Comparison of ENCODE assay signal across 8 cellular contexts in the genomic region with DNA sequence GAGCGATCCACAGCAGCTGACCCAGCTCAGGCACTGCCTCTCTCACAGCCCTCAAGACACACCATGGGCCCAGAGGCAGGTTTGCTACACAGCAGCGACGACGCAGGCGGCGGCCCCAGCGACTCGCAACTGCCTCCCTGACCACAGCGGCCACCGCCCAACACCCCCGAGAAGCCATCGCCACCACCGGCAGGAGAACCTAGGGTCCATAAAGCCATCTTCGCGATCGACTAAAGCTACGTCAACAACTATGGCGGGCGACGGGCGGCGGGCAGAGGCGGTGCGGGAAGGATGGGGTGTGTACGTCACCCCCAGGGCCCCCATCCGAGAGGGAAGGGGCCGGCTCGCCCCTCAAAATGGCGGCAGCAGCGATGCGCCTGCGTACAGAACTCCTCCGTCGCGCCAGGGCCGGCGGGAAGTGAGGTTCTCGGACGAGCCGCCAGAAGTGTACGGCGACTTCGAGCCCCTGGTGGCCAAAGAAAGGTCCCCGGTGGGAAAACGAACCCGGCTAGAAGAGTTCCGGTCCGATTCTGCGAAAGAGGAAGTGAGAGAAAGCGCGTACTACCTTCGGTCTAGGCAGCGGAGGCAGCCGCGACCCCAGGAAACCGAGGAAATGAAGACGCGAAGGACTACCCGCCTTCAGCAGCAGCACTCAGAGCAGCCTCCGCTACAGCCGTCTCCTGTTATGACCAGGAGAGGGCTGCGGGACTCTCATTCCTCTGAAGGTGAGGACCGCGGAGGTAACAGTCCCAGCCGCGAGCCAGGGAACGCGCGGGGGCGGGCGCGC. TPM values are rescaled to one million over a fixed set of nuclear protein-coding genes. Genes with fewer than 3 reads are reported as not detected.
DNase-seq lines count a peak whose midpoint lies in the region; TF ChIP-seq lines count a peak whose summit lies in the region.

A gene with protein sequence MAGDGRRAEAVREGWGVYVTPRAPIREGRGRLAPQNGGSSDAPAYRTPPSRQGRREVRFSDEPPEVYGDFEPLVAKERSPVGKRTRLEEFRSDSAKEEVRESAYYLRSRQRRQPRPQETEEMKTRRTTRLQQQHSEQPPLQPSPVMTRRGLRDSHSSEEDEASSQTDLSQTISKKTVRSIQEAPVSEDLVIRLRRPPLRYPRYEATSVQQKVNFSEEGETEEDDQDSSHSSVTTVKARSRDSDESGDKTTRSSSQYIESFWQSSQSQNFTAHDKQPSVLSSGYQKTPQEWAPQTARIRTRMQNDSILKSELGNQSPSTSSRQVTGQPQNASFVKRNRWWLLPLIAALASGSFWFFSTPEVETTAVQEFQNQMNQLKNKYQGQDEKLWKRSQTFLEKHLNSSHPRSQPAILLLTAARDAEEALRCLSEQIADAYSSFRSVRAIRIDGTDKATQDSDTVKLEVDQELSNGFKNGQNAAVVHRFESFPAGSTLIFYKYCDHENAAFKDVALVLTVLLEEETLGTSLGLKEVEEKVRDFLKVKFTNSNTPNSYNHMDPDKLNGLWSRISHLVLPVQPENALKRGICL (plus strand): TSS at position 33 of the 787 bp plus-strand sequence. CDS start 218 bp downstream, at position 251.

- peak within 1 kb of the TSS; percentile 53 for H4K8ac ChIP-seq in neuronal stem cell (ENCODE audit: low read depth, low read length)

- peak within 1 kb of the TSS; percentile 98 for H3K14ac ChIP-seq in neuronal stem cell (ENCODE audit: low read length)

- H3K4me3 ChIP-seq in GM06990 (replicated peaks; ENCODE audit: low read depth, low read length) (peak within 1 kb of the TSS; percentile 93), HFF-Myc (replicated peaks; ENCODE audit: low read depth, low read length) (peak within 1 kb of the TSS; percentile 77), neuronal stem cell (ENCODE audit: low read length in 2 of 2) (peak within 1 kb of the TSS; percentile 54 to 94)

- H3K27ac ChIP-seq in neuronal stem cell (replicated peaks; ENCODE audit: low read length) = peak within 1 kb of the TSS; percentile 99

- H3K79me1 ChIP-seq in neuronal stem cell (ENCODE audit: low read depth, low read length) = no peaks in the 10 kb centered on the region

- H3K4me1 ChIP-seq in neuronal stem cell (ENCODE audit: control insufficient read depth in 2 of 2, insufficient read depth in 1 of 2, low read depth in 1 of 2, low read length in 2 of 2) = peaks cover 3 to 7% of the 10 kb centered on the region in 2 donors

- peak within 1 kb of the TSS; percentile 100 for H3K9ac ChIP-seq in neuronal stem cell (ENCODE audit: low read depth, low read length, poor library complexity)

- WGBS in neuronal stem cell (ENCODE audit: extremely low coverage in 2 of 2, insufficient read length in 2 of 2, insufficient replicate concordance in 1 of 2), 2 donors = no CpG with 5 or more reads among the region's 72 CpGs

- H3K4me2 ChIP-seq in neuronal stem cell (ENCODE audit: insufficient read depth, low read length, poor library complexity, severe bottlenecking) = peak within 1 kb of the TSS; percentile 80

- no peaks in the 10 kb centered on the region for H3K9me3 ChIP-seq in neuronal stem cell (replicated peaks in 1 of 2; ENCODE audit: control insufficient read depth in 2 of 2, insufficient read depth in 1 of 2, low read depth in 1 of 2, low read length in 2 of 2)

- peak within 1 kb of the TSS; percentile 22 for H2BK12ac ChIP-seq in neuronal stem cell (ENCODE audit: low read length)

- TF ChIP-seq CTCF in GM06990 (IDR thresholded peaks at IDR 0.05; ENCODE audit: insufficient read depth, low read length, poor library complexity, severe bottlenecking) (peak; percentile 18), HFF-Myc (IDR thresholded peaks at IDR 0.05; ENCODE audit: low read depth, low read length, missing control alignments) (peak; percentile 15), subcutaneous adipose tissue (IDR thresholded peaks at IDR 0.05; ENCODE audit: low read depth) (no peak)

- peak within 1 kb of the TSS; percentile 72 for H4K91ac ChIP-seq in neuronal stem cell (ENCODE audit: low read depth, low read length, poor library complexity)

- peak within 1 kb of the TSS; percentile 86 for H2AFZ ChIP-seq in neuronal stem cell (ENCODE audit: low read length)

- in situ Hi-C loops in SK-MEL-5 (cut with HindIII; ENCODE audit: low pct_unique_long_range_greater_than_20kb, low sequenced_read_pairs) = no loop called here

- H2BK15ac ChIP-seq in neuronal stem cell (ENCODE audit: low read length) = peak within 1 kb of the TSS; percentile 32

- no peak within 1 kb of the TSS for H3K4ac ChIP-seq in neuronal stem cell (ENCODE audit: low read length)

- peak within 1 kb of the TSS; percentile 5 for H2AK5ac ChIP-seq in neuronal stem cell (ENCODE audit: low read depth, low read length)

- peak within 1 kb of the TSS; percentile 99 for H3K23ac ChIP-seq in neuronal stem cell (ENCODE audit: low read depth, low read length, poor library complexity)

- peak within 1 kb of the TSS; percentile 100 for H3K18ac ChIP-seq in neuronal stem cell (ENCODE audit: low read length)

- peak within 1 kb of the TSS; percentile 95 for H2BK5ac ChIP-seq in neuronal stem cell (ENCODE audit: low read length)

- H3K27me3 ChIP-seq in GM06990 (replicated peaks; ENCODE audit: control insufficient read depth, insufficient read depth, low read length) (no peaks in the 10 kb centered on the region), neuronal stem cell (ENCODE audit: control insufficient read depth in 3 of 3, insufficient read depth in 3 of 3, low read depth in 1 of 3, low read length in 3 of 3) (no peaks in the 10 kb centered on the region)

- H2BK120ac ChIP-seq in neuronal stem cell (ENCODE audit: low read depth, low read length) = peak within 1 kb of the TSS; percentile 81

- peak; percentile 99 for DNase-seq in GM06990 (ENCODE audit: extremely low read depth, insufficient read length)
- DNase-seq in HFF-Myc (ENCODE audit: extremely low read depth, low read depth) = peak; percentile 93
- peak; percentile 98 for DNase-seq in MV-4-11 (lab: John Stamatoyannopoulos, UW)
- DNase-seq in SK-MEL-5 (ENCODE audit: low read depth, low spot score) = peak; percentile 97
- DNase-seq in activated naive CD4-positive, alpha-beta T cell treated with Interleukin-2 at 50 U/mL for 16 hours = peak; percentile 98
- peak; percentile 96 for DNase-seq in foreskin melanocyte
- peak; percentile 97 for DNase-seq in neuronal stem cell (ENCODE audit: low spot score)

- H3K36me3 ChIP-seq in GM06990 (ENCODE audit: control insufficient read depth, insufficient read depth, low read length) = no peaks in the 10 kb centered on the region
- H3K36me3 ChIP-seq in neuronal stem cell (replicated peaks in 1 of 2; ENCODE audit: control insufficient read depth in 2 of 2, insufficient read depth in 2 of 2, low read length in 2 of 2) = peaks cover 0 to 24% of the 10 kb centered on the region in 2 donors

RNA-seq across cellular contexts. Expression of the gene that starts here (rescaled TPM):
- total RNA-seq in SK-MEL-5 (2014; rRNA removed; shearing (Covaris generic)) = 63.1 and 69.7 TPM in 2 replicates
- 61.5 and 85.6 TPM in 2 replicates for polyA plus RNA-seq in SK-MEL-5 (2015; cell fraction: cytosol; rRNA removed)
- 20.2 and 23.3 TPM in 2 replicates for polyA plus RNA-seq in SK-MEL-5 (2015; cell fraction: nucleus; rRNA removed)
- 18.3 TPM for polyA plus RNA-seq in neuronal stem cell (2013, experiment 1 of 2)
- 19.8 TPM for polyA plus RNA-seq in neuronal stem cell (2013, experiment 2 of 2)
- 10 to 100 TPM; 68.5 to 97.1 (median 77.9) TPM for total RNA-seq in subcutaneous adipose tissue

Comparison
In these comparisons a context has a peak if more than half of its experiments do, and no peak if none do; other contexts are left out.
1. Peak in every context shown above with its lines: DNase-seq, H3K4me3 ChIP-seq and H3K27ac ChIP-seq.